ENCODE assay signal across 11 cellular contexts in the genomic region with DNA sequence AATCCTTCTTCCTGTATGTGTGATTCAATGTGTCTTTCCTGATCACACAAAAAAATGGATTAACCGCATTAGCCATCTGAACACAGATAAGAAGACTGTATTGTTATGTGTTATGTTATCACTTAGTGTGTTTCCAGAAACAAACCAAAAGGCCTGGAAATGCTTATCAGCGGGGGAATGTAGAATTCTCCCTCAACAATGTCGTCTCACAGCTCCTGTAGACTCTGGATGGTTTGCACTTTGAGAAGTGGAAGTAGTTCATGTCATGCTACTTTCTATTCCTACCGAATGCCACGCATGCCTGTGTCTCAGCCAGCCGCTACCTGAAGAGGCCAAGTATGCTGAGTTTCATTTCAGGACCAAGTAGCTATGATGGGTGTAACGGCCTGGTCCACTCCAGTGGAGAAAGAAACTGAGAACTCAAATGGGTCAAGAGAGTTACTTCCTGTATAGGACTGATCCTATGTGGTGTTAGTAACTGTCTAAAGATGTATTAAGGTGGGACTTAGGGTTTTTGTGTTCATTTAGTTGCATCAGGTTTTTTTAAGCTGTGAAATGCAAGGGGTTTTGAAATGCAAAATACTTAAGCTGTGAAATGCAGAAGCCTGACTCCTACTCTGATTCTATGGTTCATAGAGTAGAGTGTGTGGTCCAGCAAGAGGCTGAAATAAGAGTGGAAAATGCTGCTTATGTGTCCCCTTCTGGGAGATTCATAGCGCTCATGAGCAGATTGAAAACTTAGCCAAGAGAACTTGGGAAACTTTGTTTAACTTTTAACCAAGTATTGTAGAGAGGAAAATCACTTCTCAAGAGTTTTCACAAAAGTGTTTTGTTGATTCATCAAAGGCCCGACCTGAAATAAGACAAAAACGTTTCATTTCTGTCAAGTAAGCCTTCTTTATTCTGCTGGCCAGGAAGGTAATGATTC.
DNase-seq lines count a peak whose midpoint lies in the region; ATAC-seq and TF ChIP-seq lines count a peak whose summit lies in the region.
"Had no signal": no experiment of that assay in that cellular context is flagged by ENCODE, and none has a peak within 500 bp of the region (broad histone marks: within the 10 kb centered on the region; RNA-seq: fewer than 3 reads in every experiment).

No MANE protein-coding gene starts in this region.

- H3K4me3 ChIP-seq in body of pancreas (no peak overlapping the region), adrenal gland (no peak overlapping the region), BE2C (ENCODE audit: low read depth, low read length) (no peak overlapping the region)

- H3K4me1 ChIP-seq in body of pancreas (peaks cover 30% of the 10 kb centered on the region), adrenal gland (replicated peaks in 1 of 2) (no peaks in the 10 kb centered on the region), BE2C (no peaks in the 10 kb centered on the region)

- no peaks in the 10 kb centered on the region for H3K36me3 ChIP-seq in body of pancreas (replicated peaks in 1 of 2; ENCODE audit: insufficient read depth in 1 of 2, low read depth in 2 of 2)
- H3K36me3 ChIP-seq in adrenal gland (replicated peaks in 1 of 2) = no peaks in the 10 kb centered on the region
- H3K36me3 ChIP-seq in BE2C = no peaks in the 10 kb centered on the region

- DNase-seq in body of pancreas (peak in 3 of 4 donors; percentile 13 to 29 (median 15)), omental fat pad (ENCODE audit: low spot score) (no peak), NCI-H1436 treated with DMSO at 0.1 percent for 48 hours (lab: John Stamatoyannopoulos, UW) (no peak), adrenal gland (no peak), BE2C (no peak)
- DNase-seq: HFFc6; NCI-H748 treated with DMSO at 0.1 percent for 48 hours; stimulated activated naive CD4-positive, alpha-beta T cell treated with Interleukin-2 at 50 U/mL for 16 hours had no signal

- H3K9me3 ChIP-seq in body of pancreas (no peaks in the 10 kb centered on the region), adrenal gland (replicated peaks in 1 of 3) (no peaks in the 10 kb centered on the region), BE2C (no peaks in the 10 kb centered on the region)

- 57 to 58% methylated on average over 9 of the region's 10 CpGs for WGBS in body of pancreas, 2 donors
- WGBS in adrenal gland, 4 donors = 78 to 88% (median 82%) methylated on average over 9 to 10 of the region's 10 CpGs

- TF ChIP-seq CTCF in body of pancreas (IDR thresholded peaks at IDR 0.05) (no peak), omental fat pad (IDR thresholded peaks at IDR 0.05) (no peak), adrenal gland (IDR thresholded peaks at IDR 0.05) (no peak), BE2C (IDR thresholded peaks at IDR 0.05; ENCODE audit: low read depth, low read length) (no peak)

- H3K27ac ChIP-seq in body of pancreas = peak overlapping the region in 3 of 4 donors; percentile 1 to 76 (median 54)
- H3K27ac ChIP-seq in adrenal gland = no peak overlapping the region

- intact Hi-C loops in body of pancreas (cut with DNase I) (no loop called here), adrenal gland (cut with DNase I) (no loop called here)

- no peak for TF ChIP-seq POLR2A in body of pancreas (IDR thresholded peaks at IDR 0.05)
- no peak for TF ChIP-seq POLR2A in adrenal gland (IDR thresholded peaks at IDR 0.05)

- ATAC-seq in GM18909 (IDR thresholded peaks at IDR 0.05; ENCODE audit: poor library complexity, unreplicated experiment) = peak; percentile 48
- ATAC-seq in HG03025 (IDR thresholded peaks at IDR 0.05; ENCODE audit: low FRiP score, unreplicated experiment) = peak; percentile 81
- ATAC-seq in body of pancreas = peak; percentile 58
- ATAC-seq in omental fat pad (ENCODE audit: low FRiP score) = peak; percentile 43
- ATAC-seq in HG02970 (IDR thresholded peaks at IDR 0.05; ENCODE audit: low FRiP score, unreplicated experiment) = no peak

- no peaks in the 10 kb centered on the region for H3K27me3 ChIP-seq in body of pancreas
- no peaks in the 10 kb centered on the region for H3K27me3 ChIP-seq in adrenal gland
- no peaks in the 10 kb centered on the region for H3K27me3 ChIP-seq in BE2C

Comparison
In these comparisons a context has a peak if more than half of its experiments do, and no peak if none do; other contexts are left out.
1. DNase-seq: peak in body of pancreas (3 of 4); none in omental fat pad (single experiment), NCI-H1436 treated with DMSO at 0.1 percent for 48 hours (single experiment), adrenal gland (0 of 7) and BE2C (single experiment).
2. H3K27ac ChIP-seq: peak in body of pancreas (3 of 4); none in adrenal gland (0 of 5).